Comparison of ENCODE assay signal across 25 cellular contexts in genomic region chr7:45143616-45144015, GRCh38. TPM values are rescaled to one million over a fixed set of nuclear protein-coding genes. Genes with fewer than 3 reads are reported as not detected.
A peak's percentile ranks its signal among the peaks of the same experiment; 100 is the strongest.
DNase-seq lines count a peak whose midpoint lies in the region; ATAC-seq and TF ChIP-seq lines count a peak whose summit lies in the region.
"Had no signal": no experiment of that assay in that cellular context is flagged by ENCODE, and none has a peak within 500 bp of the region (broad histone marks: within the 10 kb centered on the region; RNA-seq: fewer than 3 reads in every experiment).

No MANE protein-coding gene starts in this region.

- no TSS peak for BruUV-seq in IMR-90 (replicated peaks; lab: Mats Ljungman, UMichigan)
- no TSS peak for BruUV-seq in mammary epithelial cell (replicated peaks; lab: Mats Ljungman, UMichigan)

- H3K4me1 ChIP-seq in IMR-90 (ENCODE audit: control insufficient read depth, insufficient read depth, low read length) (no peaks in the 10 kb centered on the region), mammary epithelial cell (ENCODE audit: insufficient read depth, low read length) (no peaks in the 10 kb centered on the region)
- H3K4me1 ChIP-seq: colonic mucosa, left ventricle myocardium inferior, psoas muscle, testis had no signal

- in situ Hi-C loops in IMR-90 (cut with MboI; ENCODE audit: low sequenced_read_pairs), result no loop called here
- in situ Hi-C loops in mammary epithelial cell (cut with MboI; ENCODE audit: low sequenced_read_pairs in 2 of 2), result loop anchor here in 1 of 2 donors (25.0 kb wide), 1 partner anchor 556 kb away; the partner anchor contains the start of gene TMED4

- POLR2A ChIA-PET in IMR-90 (lab: Charles Lee; ENCODE audit: unreplicated experiment), result no interaction called here

- H2BK20ac ChIP-seq in IMR-90 (ENCODE audit: low read depth, low read length), result no peak overlapping the region

- intact Hi-C loops in IMR-90 (cut with micrococcal nuclease), result no loop called here
- intact Hi-C loops in mammary epithelial cell (cut with micrococcal nuclease), result no loop called here
- intact Hi-C loops in posterior vena cava (cut with DNase I), result no loop called here

- no peak for TF ChIP-seq POLR2A in IMR-90 (IDR thresholded peaks at IDR 0.05; ENCODE audit: low read depth, low read length)

- H2AFZ ChIP-seq in IMR-90 (replicated peaks; ENCODE audit: low read length, poor library complexity) (no peak overlapping the region), mammary epithelial cell (ENCODE audit: low read depth, low read length) (no peak overlapping the region)

- H3K4me3 ChIP-seq in IMR-90 (ENCODE audit: insufficient read depth, low read depth, low read length), result no peak overlapping the region
- H3K4me3 ChIP-seq in mammary epithelial cell (replicated peaks in 1 of 3; ENCODE audit: insufficient read depth in 1 of 3, low read depth in 2 of 3, low read length in 3 of 3), result no peak overlapping the region
- H3K4me3 ChIP-seq: colonic mucosa, left ventricle myocardium inferior, MG63, psoas muscle, smooth muscle cell, testis had no signal

- H2BK15ac ChIP-seq in IMR-90 (ENCODE audit: low read depth, low read length), result no peak overlapping the region

- no peak overlapping the region for H3K56ac ChIP-seq in IMR-90 (ENCODE audit: extremely low read depth, insufficient read depth, low read length)

- H3K23ac ChIP-seq in IMR-90 (ENCODE audit: low read depth, low read length), result no peak overlapping the region

- H2BK120ac ChIP-seq in IMR-90 (ENCODE audit: low read depth, low read length), result no peak overlapping the region

- DNase-seq in EH (ENCODE audit: low read depth), result peak; percentile 23
- peak; percentile 54 for DNase-seq in IMR-90
- DNase-seq in mammary epithelial cell, result peak; percentile 54
- peak; percentile 17 for DNase-seq in posterior vena cava (ENCODE audit: low spot score)
- DNase-seq in cerebellar nuclear complex (lab: John Stamatoyannopoulos, UW), result no peak
- DNase-seq: activated CD4-positive, alpha-beta T cell treated with anti-CD3 and anti-CD28 coated beads, Interleukin-2, amount 10 ng/mL, durations not matched to agents 7 days and 5 days; activated CD8-positive, alpha-beta memory T cell treated with anti-CD3 and anti-CD28 coated beads, Interleukin-2, amount 10 ng/mL, durations not matched to agents 7 days and 5 days; colonic mucosa; head of caudate nucleus; left ventricle myocardium inferior; MG63; NCI-H1417 treated with DMSO at 0.1 percent for 48 hours; psoas muscle; stimulated activated CD4-positive, alpha-beta T cell treated with anti-CD3 and anti-CD28 coated beads, Interleukin-2, amount 100 ng/mL, for 48 hours; stimulated activated naive CD4-positive, alpha-beta T cell; testis; WERI-Rb-1 had no signal

- H3K4me2 ChIP-seq in IMR-90 (ENCODE audit: low read depth, low read length) (no peak overlapping the region), mammary epithelial cell (ENCODE audit: insufficient read depth, low read depth, low read length) (no peak overlapping the region)
- H3K4me2 ChIP-seq: smooth muscle cell had no signal

- H3K79me2 ChIP-seq in mammary epithelial cell (ENCODE audit: insufficient read depth, low read length), result no peaks in the 10 kb centered on the region

- H4K5ac ChIP-seq in IMR-90 (ENCODE audit: low read depth, low read length), result no peak overlapping the region

- H3K18ac ChIP-seq in IMR-90 (ENCODE audit: low read depth, low read length), result no peak overlapping the region

- no peak for TF ChIP-seq CTCF in IMR-90 (conservative IDR thresholded peaks at IDR 0.05; ENCODE audit: low read depth, low read length)
- TF ChIP-seq CTCF in mammary epithelial cell (conservative IDR thresholded peaks at IDR 0.05 in 1 of 2, IDR thresholded peaks at IDR 0.05 in 1 of 2; ENCODE audit: extremely low read depth in 1 of 2, insufficient read depth in 1 of 2, low read depth in 1 of 2, low read length in 2 of 2), result no peak

- H3K9me3 ChIP-seq in IMR-90 (ENCODE audit: control insufficient read depth, insufficient read depth, low read length) (no peaks in the 10 kb centered on the region), mammary epithelial cell (replicated peaks; ENCODE audit: insufficient read depth, low read length) (no peaks in the 10 kb centered on the region)
- H3K9me3 ChIP-seq: colonic mucosa, left ventricle myocardium inferior, MG63, psoas muscle, testis had no signal

- no peaks in the 10 kb centered on the region for H3K79me1 ChIP-seq in IMR-90 (ENCODE audit: low read depth in 1 of 2, low read length in 2 of 2)

- no peak overlapping the region for H2AK9ac ChIP-seq in IMR-90 (replicated peaks; ENCODE audit: low read depth, low read length, poor library complexity)

- peak; percentile 25 for ATAC-seq in IMR-90 (ENCODE audit: low read depth)
- ATAC-seq in HG03521 (IDR thresholded peaks at IDR 0.05; ENCODE audit: unreplicated experiment), result no peak
- ATAC-seq in HG03565 (IDR thresholded peaks at IDR 0.05; ENCODE audit: unreplicated experiment), result no peak
- ATAC-seq: activated CD8-positive, alpha-beta memory T cell treated with anti-CD3 and anti-CD28 coated beads, Interleukin-2, amount 10 ng/mL, durations not matched to agents 7 days and 5 days; psoas muscle had no signal

- no peak overlapping the region for H4K91ac ChIP-seq in IMR-90 (ENCODE audit: insufficient read depth, low read depth, low read length)

- H3K36me3 ChIP-seq in IMR-90 (ENCODE audit: control insufficient read depth, insufficient read depth, low read length) (no peaks in the 10 kb centered on the region), mammary epithelial cell (ENCODE audit: insufficient read depth, low read length) (no peaks in the 10 kb centered on the region)
- H3K36me3 ChIP-seq: colonic mucosa, left ventricle myocardium inferior, MG63, WERI-Rb-1 had no signal

- H2AK5ac ChIP-seq in IMR-90 (ENCODE audit: low read depth, low read length), result no peak overlapping the region

- no peak overlapping the region for H3K4ac ChIP-seq in IMR-90 (ENCODE audit: low read depth, low read length)

- H3K9ac ChIP-seq in IMR-90 (ENCODE audit: low read depth, low read length), result no peak overlapping the region
- no peak overlapping the region for H3K9ac ChIP-seq in mammary epithelial cell (ENCODE audit: insufficient read depth, low read length)

- CTCF ChIA-PET in IMR-90 (lab: Yijun Ruan, JAX) (no interaction called here), mammary epithelial cell (lab: Charles Lee; ENCODE audit: low non-redundant PET) (no interaction called here)

- WGBS in IMR-90 (ENCODE audit: extremely low coverage in 2 of 2, insufficient read length in 1 of 2), 2 experiments, result no CpG with 5 or more reads among the region's 4 CpGs
- 69% methylated on average over 4 of the region's 4 CpGs for WGBS in mammary epithelial cell (ENCODE audit: low coverage, missing lambda C conversion rate)

- H3K27ac ChIP-seq in IMR-90 (ENCODE audit: insufficient read depth, low read length) (no peak overlapping the region), mammary epithelial cell (ENCODE audit: insufficient read depth, low read depth, low read length) (no peak overlapping the region)
- H3K27ac ChIP-seq: colonic mucosa, left ventricle myocardium inferior, psoas muscle, testis, WERI-Rb-1 had no signal

- TF ChIP-seq RAD21 in IMR-90 (IDR thresholded peaks at IDR 0.05; ENCODE audit: low read length), result no peak

- no peaks in the 10 kb centered on the region for H3K9me1 ChIP-seq in IMR-90 (ENCODE audit: insufficient read depth, low read length)

- H3K27me3 ChIP-seq in IMR-90 (ENCODE audit: control insufficient read depth, insufficient read depth, low read length) (peaks cover 42% of the 10 kb centered on the region), mammary epithelial cell (ENCODE audit: insufficient read depth, low read length) (no peaks in the 10 kb centered on the region)
- H3K27me3 ChIP-seq: colonic mucosa, MG63, testis had no signal

- dilution Hi-C loops in IMR-90 (cut with HindIII; ENCODE audit: low sequenced_read_pairs, unreplicated experiment), result no loop called here
- dilution Hi-C loops in mammary epithelial cell (cut with HindIII; ENCODE audit: low sequenced_read_pairs), result no loop called here

- no peak overlapping the region for H2BK5ac ChIP-seq in IMR-90 (ENCODE audit: low read depth, low read length, poor library complexity, severe bottlenecking)

- H4K20me1 ChIP-seq in IMR-90 (ENCODE audit: insufficient read depth, low read length) (no peaks in the 10 kb centered on the region), mammary epithelial cell (ENCODE audit: insufficient read depth, low read length) (no peaks in the 10 kb centered on the region)

- H3K14ac ChIP-seq in IMR-90 (replicated peaks; ENCODE audit: low read depth, low read length), result no peak overlapping the region

- H4K8ac ChIP-seq in IMR-90 (ENCODE audit: low read depth in 2 of 2, low read length in 2 of 2), result no peak overlapping the region

TF ChIP-seq in IMR-90, 13 proteins besides CTCF, POLR2A, EP300 and RAD21 (continues in another document):
- no peak for TF ChIP-seq SMC3 (IDR thresholded peaks at IDR 0.05; ENCODE audit: low read depth, low read length)

RNA-seq across cellular contexts. Expression of gene RAMP3, which starts 14.0 kb away (rescaled TPM):
- total RNA-seq in IMR-90 (2012; rRNA removed) (not detected in 2 replicates), mammary epithelial cell (not detected), posterior vena cava (10 to 100 TPM; 45.5 to 54.1 TPM)
- polyA plus RNA-seq in IMR-90 (2012; rRNA removed) (not detected in 2 replicates), mammary epithelial cell (not detected)
- not detected in 2 replicates for polyA plus RNA-seq in IMR-90 (2012; cell fraction: cytosol; rRNA removed)
- polyA plus RNA-seq in IMR-90 (2012; cell fraction: nucleus; rRNA removed; ENCODE audit: low replicate concordance), result not detected in 2 replicates
- not detected for polyA minus RNA-seq in mammary epithelial cell
- total RNA-seq: activated CD4-positive, alpha-beta T cell treated with anti-CD3 and anti-CD28 coated beads, Interleukin-2, amount 10 ng/mL, durations not matched to agents 7 days and 5 days; activated CD8-positive, alpha-beta memory T cell treated with anti-CD3 and anti-CD28 coated beads, Interleukin-2, amount 10 ng/mL, durations not matched to agents 7 days and 5 days; endodermal cell; NCI-H460; neural crest cell; SK-MEL-5; smooth muscle cell; T-helper 2 cell treated with Interferon-gamma antibody and Interleukin-4, amounts not matched to agents 100 ng/mL and 5 ng/mL, for 36 hours had no signal
- polyA plus RNA-seq: smooth muscle cell had no signal

RNA-seq across cellular contexts. Expression of gene TBRG4, which starts 32.1 kb away (rescaled TPM):
- total RNA-seq in IMR-90 (2012; rRNA removed), result 56.7 and 77.6 TPM in 2 replicates
- polyA plus RNA-seq in IMR-90 (2012; rRNA removed), result 62.0 and 71.6 TPM in 2 replicates
- polyA plus RNA-seq in IMR-90 (2012; cell fraction: cytosol; rRNA removed), result 29.7 and 46.8 TPM in 2 replicates
- 53.8 and 112 TPM in 2 replicates for polyA plus RNA-seq in IMR-90 (2012; cell fraction: nucleus; rRNA removed; ENCODE audit: low replicate concordance)
- total RNA-seq in mammary epithelial cell, result 10 to 100 TPM; 68.8 to 99.4 TPM
- 90.6 TPM for polyA plus RNA-seq in mammary epithelial cell
- polyA minus RNA-seq in mammary epithelial cell, result 144 TPM
- total RNA-seq in posterior vena cava, result 10 to 100 TPM; 32.5 to 35.1 TPM

RNA-seq across cellular contexts. Expression of gene NACAD, which starts 54.8 kb away (rescaled TPM):
- total RNA-seq in IMR-90 (2012; rRNA removed) (0.54 and 0.56 TPM in 2 replicates), mammary epithelial cell (1 to 10 TPM in 1 of 2 donors, under 1 TPM in 1; 0.17 to 4.6 TPM), posterior vena cava (10 to 100 TPM in 1 of 2 donors, 1 to 10 TPM in 1; 8.5 to 10.4 TPM)
- polyA plus RNA-seq in IMR-90 (2012; rRNA removed) (2.2 and 2.3 TPM in 2 replicates), mammary epithelial cell (0.18 TPM)
- 1.9 and 2.2 TPM in 2 replicates for polyA plus RNA-seq in IMR-90 (2012; cell fraction: cytosol; rRNA removed)
- polyA plus RNA-seq in IMR-90 (2012; cell fraction: nucleus; rRNA removed; ENCODE audit: low replicate concordance), result 3.3 and 4.4 TPM in 2 replicates
- polyA minus RNA-seq in mammary epithelial cell, result 1.7 TPM
- total RNA-seq: activated CD4-positive, alpha-beta T cell treated with anti-CD3 and anti-CD28 coated beads, Interleukin-2, amount 10 ng/mL, durations not matched to agents 7 days and 5 days; NCI-H460 had no signal

Comparison
In these comparisons a context has a peak if more than half of its experiments do, and no peak if none do; other contexts are left out.
1. DNase-seq: peak in EH (single experiment), IMR-90 (single experiment), mammary epithelial cell (single experiment) and posterior vena cava (single experiment); none in cerebellar nuclear complex (0 of 2).
2. RNA of gene RAMP3, which starts 14.0 kb away (total RNA-seq): 45.5 to 54.1 TPM in posterior vena cava; not detected in IMR-90 and not detected in mammary epithelial cell; every median in the first group is over 10 times any median in the second.